ENCODE assay signal across 8 cellular contexts in genomic region chr18:22846088-22846683, GRCh38.
DNase-seq lines count a peak whose midpoint lies in the region; ATAC-seq, FAIRE-seq and TF ChIP-seq lines count a peak whose summit lies in the region.

No MANE protein-coding gene starts in this region.

- no TSS peak for BruUV-seq in endothelial cell of umbilical vein (replicated peaks; lab: Mats Ljungman, UMichigan)

- H3K79me2 ChIP-seq in endothelial cell of umbilical vein (ENCODE audit: control insufficient read depth, insufficient read depth, low read length) = no peaks in the 10 kb centered on the region

- H3K4me1 ChIP-seq in endothelial cell of umbilical vein (ENCODE audit: control insufficient read depth, extremely low read depth, insufficient read depth, low read length) = no peaks in the 10 kb centered on the region

- H3K36me3 ChIP-seq in endothelial cell of umbilical vein (ENCODE audit: control insufficient read depth in 2 of 2, extremely low read depth in 1 of 2, insufficient read depth in 2 of 2, low read length in 2 of 2) = no peaks in the 10 kb centered on the region

- no peaks in the 10 kb centered on the region for H3K9me3 Mint-ChIP-seq in activated T-cell treated with anti-CD3 and anti-CD28 coated beads, Interleukin-2, amount 50 U/mL, for 24 hours
- no peaks in the 10 kb centered on the region for H3K9me3 Mint-ChIP-seq in T-helper 2 cell treated with Interferon-gamma antibody and Interleukin-4, amounts not matched to agents 5 μg/mL and 100 μg/mL, for 36 hours

- no peak overlapping the region for H3K9ac ChIP-seq in endothelial cell of umbilical vein (replicated peaks; ENCODE audit: extremely low read depth, insufficient read depth, low read length)

- TF ChIP-seq CTCF in GM12873 (IDR thresholded peaks at IDR 0.05; ENCODE audit: insufficient read depth, low read depth, low read length, missing control alignments) (peak; percentile 33), endothelial cell of umbilical vein (IDR thresholded peaks at IDR 0.05; ENCODE audit: extremely low read depth in 1 of 2, insufficient read depth in 1 of 2, low read depth in 1 of 2, low read length in 2 of 2) (peak; percentile 17 to 32)

- no peak for TF ChIP-seq POLR2A in endothelial cell of umbilical vein (IDR thresholded peaks at IDR 0.05; ENCODE audit: low read depth, low read length)

- no peak overlapping the region for H3K27ac ChIP-seq in endothelial cell of umbilical vein (ENCODE audit: insufficient read depth, low read depth, low read length)

- no peak for FAIRE-seq in endothelial cell of umbilical vein (lab: Jason Lieb, UNC)

- H3K4me3 ChIP-seq in endothelial cell of umbilical vein (replicated peaks in 1 of 3; ENCODE audit: insufficient read depth in 1 of 3, low read depth in 1 of 3, low read length in 3 of 3) = no peak overlapping the region

- no peak overlapping the region for H3K4me2 ChIP-seq in endothelial cell of umbilical vein (ENCODE audit: insufficient read depth, low read length)

- dilution Hi-C loops in endothelial cell of umbilical vein (cut with MboI; ENCODE audit: extremely low pct_ligation_motif_present, low sequenced_read_pairs) = no loop called here

- H3K27ac Mint-ChIP-seq in activated T-cell treated with anti-CD3 and anti-CD28 coated beads, Interleukin-2, amount 50 U/mL, for 24 hours = no peak overlapping the region
- H3K27ac Mint-ChIP-seq in T-helper 2 cell treated with Interferon-gamma antibody and Interleukin-4, amounts not matched to agents 5 μg/mL and 100 μg/mL, for 36 hours = no peak overlapping the region

- CTCF ChIA-PET in endothelial cell of umbilical vein (lab: Charles Lee) = interaction anchor here (1.0 to 4.1 kb wide), 5 partner anchors 9 to 566 kb away, joined by 3 to 60 read pairs (median 3); no protein-coding TSS in a partner anchor

- peak; percentile 66 for DNase-seq in NCI-H748 (lab: John Stamatoyannopoulos, UW; ENCODE audit: unreplicated experiment)
- peak; percentile 22 for DNase-seq in endothelial cell of umbilical vein (ENCODE audit: low read depth, low spot score)
- DNase-seq in renal cortical epithelial cell (ENCODE audit: low read depth) = peak; percentile 63
- DNase-seq in activated T-cell treated with anti-CD3 and anti-CD28 coated beads, Interleukin-2, amount 50 U/mL, for 24 hours = no peak
- DNase-seq in T-helper 2 cell treated with Interferon-gamma antibody and Interleukin-4, amounts not matched to agents 5 μg/mL and 100 μg/mL, for 36 hours (ENCODE audit: low spot score) = no peak

- H3K4me3 Mint-ChIP-seq in activated T-cell treated with anti-CD3 and anti-CD28 coated beads, Interleukin-2, amount 50 U/mL, for 24 hours = no peak overlapping the region
- H3K4me3 Mint-ChIP-seq in T-helper 2 cell treated with Interferon-gamma antibody and Interleukin-4, amounts not matched to agents 5 μg/mL and 100 μg/mL, for 36 hours = no peak overlapping the region

- intact Hi-C loops in endothelial cell of umbilical vein (cut with micrococcal nuclease) = loop anchor here (1.0 to 10.0 kb wide), 2 partner anchors 69 to 137 kb away; no protein-coding TSS in a partner anchor

- peaks cover 3% of the 10 kb centered on the region for H3K4me1 Mint-ChIP-seq in activated T-cell treated with anti-CD3 and anti-CD28 coated beads, Interleukin-2, amount 50 U/mL, for 24 hours (ENCODE audit: low read depth)
- peaks cover 2% of the 10 kb centered on the region for H3K4me1 Mint-ChIP-seq in T-helper 2 cell treated with Interferon-gamma antibody and Interleukin-4, amounts not matched to agents 5 μg/mL and 100 μg/mL, for 36 hours (ENCODE audit: low read depth)

- POLR2A ChIA-PET in endothelial cell of umbilical vein (lab: Charles Lee) = interaction anchor here (0.6 kb wide), 1 partner anchor 11 kb away, joined by 5 read pairs; no protein-coding TSS in a partner anchor

- no peak for ATAC-seq in GM18867 (IDR thresholded peaks at IDR 0.05; ENCODE audit: unreplicated experiment)
- ATAC-seq in GM21529 (IDR thresholded peaks at IDR 0.05; ENCODE audit: unreplicated experiment) = no peak

- no peaks in the 10 kb centered on the region for H3K9me1 ChIP-seq in endothelial cell of umbilical vein (replicated peaks; ENCODE audit: control insufficient read depth, extremely low read depth, insufficient read depth, low read length)

- H3K9me3 ChIP-seq in endothelial cell of umbilical vein (replicated peaks; ENCODE audit: control insufficient read depth, insufficient read depth, low read length) = no peaks in the 10 kb centered on the region

- no peaks in the 10 kb centered on the region for H4K20me1 ChIP-seq in endothelial cell of umbilical vein (replicated peaks; ENCODE audit: control insufficient read depth, extremely low read depth, insufficient read depth, low read length)

- H3K27me3 ChIP-seq in endothelial cell of umbilical vein (ENCODE audit: control insufficient read depth in 2 of 2, insufficient read depth in 2 of 2, low read length in 2 of 2) = peaks cover 23 to 26% of the 10 kb centered on the region in 2 experiments

- no peak overlapping the region for H2AFZ ChIP-seq in endothelial cell of umbilical vein (ENCODE audit: low read depth, low read length)

- H3K36me3 Mint-ChIP-seq in activated T-cell treated with anti-CD3 and anti-CD28 coated beads, Interleukin-2, amount 50 U/mL, for 24 hours (ENCODE audit: low read depth) = no peaks in the 10 kb centered on the region
- no peaks in the 10 kb centered on the region for H3K36me3 Mint-ChIP-seq in T-helper 2 cell treated with Interferon-gamma antibody and Interleukin-4, amounts not matched to agents 5 μg/mL and 100 μg/mL, for 36 hours (ENCODE audit: low read depth)

- peaks cover 13% of the 10 kb centered on the region for H3K27me3 Mint-ChIP-seq in activated T-cell treated with anti-CD3 and anti-CD28 coated beads, Interleukin-2, amount 50 U/mL, for 24 hours
- peaks cover 22% of the 10 kb centered on the region for H3K27me3 Mint-ChIP-seq in T-helper 2 cell treated with Interferon-gamma antibody and Interleukin-4, amounts not matched to agents 5 μg/mL and 100 μg/mL, for 36 hours (ENCODE audit: low read depth)

TF ChIP-seq in endothelial cell of umbilical vein, 7 proteins besides CTCF, POLR2A, EP300 and RAD21:
- TF ChIP-seq MYC (IDR thresholded peaks at IDR 0.05; ENCODE audit: low read depth, low read length) (no peak), MAX (IDR thresholded peaks at IDR 0.05; ENCODE audit: insufficient read depth, insufficient read length) (no peak), EZH2 (IDR thresholded peaks at IDR 0.05; ENCODE audit: borderline replicate concordance, low read depth, low read length, severe bottlenecking) (no peak), JUN (IDR thresholded peaks at IDR 0.05; ENCODE audit: borderline replicate concordance, insufficient read depth, insufficient read length, low read depth) (no peak), GATA2 (IDR thresholded peaks at IDR 0.05; ENCODE audit: insufficient read depth, insufficient read length, low read depth, low read length) (no peak), POLR2AphosphoS5 (IDR thresholded peaks at IDR 0.05; ENCODE audit: insufficient read depth, low read depth, low read length) (no peak), FOS (IDR thresholded peaks at IDR 0.05; ENCODE audit: borderline replicate concordance, insufficient read depth, low read length) (no peak)

Comparison
In these comparisons a context has a peak if more than half of its experiments do, and no peak if none do; other contexts are left out.
1. DNase-seq: peak in NCI-H748 (single experiment), endothelial cell of umbilical vein (single experiment) and renal cortical epithelial cell (single experiment); none in activated T-cell treated with anti-CD3 and anti-CD28 coated beads, Interleukin-2, amount 50 U/mL, for 24 hours (single experiment) and T-helper 2 cell treated with Interferon-gamma antibody and Interleukin-4, amounts not matched to agents 5 μg/mL and 100 μg/mL, for 36 hours (single experiment).